20 cellular contexts compared by ENCODE assay signal in genomic region chr14:35387209-35387608, GRCh38. TPM values are rescaled to one million over a fixed set of nuclear protein-coding genes. Genes with fewer than 3 reads are reported as not detected.
DNase-seq lines count a peak whose midpoint lies in the region; ATAC-seq, FAIRE-seq and TF ChIP-seq lines count a peak whose summit lies in the region.
"Had no signal": no experiment of that assay in that cellular context is flagged by ENCODE, and none has a peak within 500 bp of the region (broad histone marks: within the 10 kb centered on the region; RNA-seq: fewer than 3 reads in every experiment).

No MANE protein-coding gene starts in this region.

- no peak for TF ChIP-seq RAD21 in HepG2 (CRISPR knock-in tag; IDR thresholded peaks at IDR 0.05)

- no peak for FAIRE-seq in HepG2 (lab: Jason Lieb, UNC)
- FAIRE-seq: GM12892, H54 had no signal

- H3K9me3 Mint-ChIP-seq in activated CD4-positive, alpha-beta T cell treated with anti-CD3 and anti-CD28 coated beads, Interleukin-2, amount 10 ng/mL, durations not matched to agents 24 days and 14 days, result no peaks in the 10 kb centered on the region
- H3K9me3 Mint-ChIP-seq: activated naive CD8-positive, alpha-beta T cell treated with anti-CD3 and anti-CD28 coated beads for 36 hours; CD4-positive, CD25-positive, alpha-beta regulatory T cell; T-helper 2 cell treated with Interferon-gamma antibody and Interleukin-4, amounts not matched to agents 5 μg/mL and 100 μg/mL, for 36 hours; WTC11 had no signal

- no peaks in the 10 kb centered on the region for H3K4me1 Mint-ChIP-seq in activated CD4-positive, alpha-beta T cell treated with anti-CD3 and anti-CD28 coated beads, Interleukin-2, amount 10 ng/mL, durations not matched to agents 24 days and 14 days
- H3K4me1 Mint-ChIP-seq: activated naive CD8-positive, alpha-beta T cell treated with anti-CD3 and anti-CD28 coated beads for 36 hours; CD4-positive, CD25-positive, alpha-beta regulatory T cell had no signal

- H3K4me2 ChIP-seq in HepG2 (ENCODE audit: low read depth, low read length) (no peak overlapping the region), mesenchymal stem cell (ENCODE audit: low read length, poor library complexity, severe bottlenecking) (no peak overlapping the region)

- H3K23ac ChIP-seq in mesenchymal stem cell (ENCODE audit: low read length in 2 of 2), result no peak overlapping the region

- H3K14ac ChIP-seq in mesenchymal stem cell (ENCODE audit: low read length in 2 of 2), result no peak overlapping the region

- no peaks in the 10 kb centered on the region for H3K79me2 ChIP-seq in HepG2 (ENCODE audit: insufficient read depth, low read length)

- no peak overlapping the region for H2BK15ac ChIP-seq in mesenchymal stem cell (ENCODE audit: low read depth, poor library complexity, severe bottlenecking)

- peak overlapping the region; percentile 51 to 60 for H2BK12ac ChIP-seq in mesenchymal stem cell (ENCODE audit: low read length in 2 of 2)

- no peak overlapping the region for H3K18ac ChIP-seq in mesenchymal stem cell (ENCODE audit: low read depth in 1 of 2, low read length in 2 of 2)

- H2BK5ac ChIP-seq in mesenchymal stem cell (ENCODE audit: low read depth, low read length, poor library complexity, severe bottlenecking), result no peak overlapping the region

- DNase-seq in HepG2 (ENCODE audit: low spot score) (no peak), right lobe of liver (no peak), SK-N-MC (ENCODE audit: low read depth, low spot score) (no peak), mesenchymal stem cell (no peak), activated gamma-delta T cell treated with Interleukin-2 at 50 U/mL for 16 hours (no peak), NCI-H1105 (lab: John Stamatoyannopoulos, UW) (no peak), HPDE6-E6E7 (ENCODE audit: extremely low spot score) (no peak)
- DNase-seq in activated CD4-positive, alpha-beta T cell treated with anti-CD3 and anti-CD28 coated beads, Interleukin-2, amount 10 ng/mL, durations not matched to agents 24 days and 14 days, result no peak
- DNase-seq: activated CD8-positive, alpha-beta memory T cell treated with anti-CD3 and anti-CD28 coated beads for 24 hours; activated naive CD8-positive, alpha-beta T cell treated with anti-CD3 and anti-CD28 coated beads for 36 hours; CD4-positive, CD25-positive, alpha-beta regulatory T cell; cortex of kidney; left colon; NCI-H1694 treated with DMSO at 0.1 percent for 48 hours; SIG-M5; stimulated activated CD4-positive, alpha-beta T cell treated with anti-CD3 and anti-CD28 coated beads, Interleukin-12 subunit alpha, Interleukin-12 subunit beta, amount 100 ng/mL, for 4 hours had no signal

- no peaks in the 10 kb centered on the region for H3K9me3 ChIP-seq in HepG2 (ENCODE audit: low read length)
- no peaks in the 10 kb centered on the region for H3K9me3 ChIP-seq in right lobe of liver
- H3K9me3 ChIP-seq in SK-N-MC (ENCODE audit: low read depth, low read length), result no peaks in the 10 kb centered on the region
- H3K9me3 ChIP-seq in mesenchymal stem cell (ENCODE audit: control insufficient read depth, low read length), result no peaks in the 10 kb centered on the region

- H3K27ac Mint-ChIP-seq in activated CD4-positive, alpha-beta T cell treated with anti-CD3 and anti-CD28 coated beads, Interleukin-2, amount 10 ng/mL, durations not matched to agents 24 days and 14 days, result no peak overlapping the region
- H3K27ac Mint-ChIP-seq: activated naive CD8-positive, alpha-beta T cell treated with anti-CD3 and anti-CD28 coated beads for 36 hours; CD4-positive, CD25-positive, alpha-beta regulatory T cell; T-helper 2 cell treated with Interferon-gamma antibody and Interleukin-4, amounts not matched to agents 5 μg/mL and 100 μg/mL, for 36 hours; WTC11 had no signal

- H3K4me3 Mint-ChIP-seq in activated CD4-positive, alpha-beta T cell treated with anti-CD3 and anti-CD28 coated beads, Interleukin-2, amount 10 ng/mL, durations not matched to agents 24 days and 14 days, result no peak overlapping the region
- H3K4me3 Mint-ChIP-seq: activated naive CD8-positive, alpha-beta T cell treated with anti-CD3 and anti-CD28 coated beads for 36 hours; CD4-positive, CD25-positive, alpha-beta regulatory T cell; T-helper 2 cell treated with Interferon-gamma antibody and Interleukin-4, amounts not matched to agents 5 μg/mL and 100 μg/mL, for 36 hours; WTC11 had no signal

- H3K4me1 ChIP-seq in HepG2 (ENCODE audit: insufficient read depth, low read length), result peaks cover 58% of the 10 kb centered on the region
- H3K4me1 ChIP-seq in right lobe of liver, result peaks cover 0 to 10% (median 3%) of the 10 kb centered on the region in 4 donors
- H3K4me1 ChIP-seq in mesenchymal stem cell (ENCODE audit: control insufficient read depth, insufficient read depth, low read depth, low read length), result peaks cover 36% of the 10 kb centered on the region

- H3K4me3 ChIP-seq in HepG2 (replicated peaks in 1 of 3; ENCODE audit: insufficient read depth in 1 of 3, low read depth in 2 of 3, low read length in 3 of 3) (no peak overlapping the region), right lobe of liver (no peak overlapping the region), SK-N-MC (no peak overlapping the region), mesenchymal stem cell (ENCODE audit: insufficient read depth in 1 of 2, low read depth in 1 of 2, low read length in 2 of 2) (no peak overlapping the region)

- no peaks in the 10 kb centered on the region for H3K79me1 ChIP-seq in mesenchymal stem cell (replicated peaks; ENCODE audit: low read length, poor library complexity, severe bottlenecking)

- H3K36me3 Mint-ChIP-seq in activated CD4-positive, alpha-beta T cell treated with anti-CD3 and anti-CD28 coated beads, Interleukin-2, amount 10 ng/mL, durations not matched to agents 24 days and 14 days (ENCODE audit: low read depth), result no peaks in the 10 kb centered on the region
- H3K36me3 Mint-ChIP-seq: activated naive CD8-positive, alpha-beta T cell treated with anti-CD3 and anti-CD28 coated beads for 36 hours; CD4-positive, CD25-positive, alpha-beta regulatory T cell; WTC11 had no signal

- 92% methylated on average over 7 of the region's 7 CpGs for WGBS in HepG2 (ENCODE audit: low lambda C conversion rate)
- 93% methylated on average over 7 of the region's 7 CpGs for WGBS in right lobe of liver (ENCODE audit: insufficient coverage, low coverage, low lambda C conversion rate, missing lambda C conversion rate)
- WGBS in mesenchymal stem cell, result 98% methylated on average over 6 of the region's 7 CpGs

- no peak overlapping the region for H4K91ac ChIP-seq in mesenchymal stem cell (ENCODE audit: low read length)

- BruUV-seq in HepG2 (replicated peaks; lab: Mats Ljungman, UMichigan), result no TSS peak

- H3K27me3 Mint-ChIP-seq in activated CD4-positive, alpha-beta T cell treated with anti-CD3 and anti-CD28 coated beads, Interleukin-2, amount 10 ng/mL, durations not matched to agents 24 days and 14 days, result peaks cover 3% of the 10 kb centered on the region
- H3K27me3 Mint-ChIP-seq: activated naive CD8-positive, alpha-beta T cell treated with anti-CD3 and anti-CD28 coated beads for 36 hours; CD4-positive, CD25-positive, alpha-beta regulatory T cell had no signal

- TF ChIP-seq CTCF in HepG2 (CRISPR knock-in tag; IDR thresholded peaks at IDR 0.05), result no peak
- TF ChIP-seq CTCF in right lobe of liver (IDR thresholded peaks at IDR 0.05), result no peak

- ATAC-seq in HepG2 (no peak), right lobe of liver (no peak)
- ATAC-seq: left colon, WTC11 had no signal

- H2AK5ac ChIP-seq in mesenchymal stem cell (ENCODE audit: low read length, severe bottlenecking), result peak overlapping the region; percentile 32

- H3K27ac ChIP-seq in HepG2 (ENCODE audit: extremely low read length, insufficient read depth, low read length) (no peak overlapping the region), right lobe of liver (no peak overlapping the region), SK-N-MC (peak overlapping the region; percentile 44; the same call in 1 of the 2 replicates), mesenchymal stem cell (ENCODE audit: low read length, poor library complexity, severe bottlenecking) (no peak overlapping the region)

- no peak overlapping the region for H3K4ac ChIP-seq in mesenchymal stem cell (ENCODE audit: low read depth in 1 of 2, low read length in 2 of 2)

- no peak for TF ChIP-seq POLR2A in HepG2 (IDR thresholded peaks at IDR 0.05; ENCODE audit: insufficient read depth in 1 of 2, low read depth in 2 of 2, low read length in 2 of 2)
- no peak for TF ChIP-seq POLR2A in right lobe of liver (IDR thresholded peaks at IDR 0.05)

- POLR2A ChIA-PET in HepG2 (lab: Yijun Ruan, JAX), result interaction anchor here (0.9 to 12.0 kb wide), 3 partner anchors 13 to 95 kb away, joined by 3 to 211 read pairs (median 3); partner anchors contain the start of genes NFKBIA and PSMA6

- H4K8ac ChIP-seq in mesenchymal stem cell (ENCODE audit: low read length), result no peak overlapping the region

- H4K20me1 ChIP-seq in HepG2 (ENCODE audit: insufficient read depth, low read length), result no peaks in the 10 kb centered on the region

- H2AFZ ChIP-seq in HepG2 (ENCODE audit: low read length), result no peak overlapping the region
- no peak overlapping the region for H2AFZ ChIP-seq in mesenchymal stem cell (ENCODE audit: low read depth, low read length)

- no peak overlapping the region for H2BK120ac ChIP-seq in mesenchymal stem cell (ENCODE audit: low read depth, low read length)

- CTCF ChIA-PET in HepG2 (lab: Yijun Ruan, JAX; ENCODE audit: low intra/inter-chr PET ratio, low total read pairs), result no interaction called here

- TF ChIP-seq EP300 in HepG2 (IDR thresholded peaks at IDR 0.05; ENCODE audit: low read depth in 2 of 2, low read length in 2 of 2) (no peak), HepG2 (CRISPR knock-in tag; IDR thresholded peaks at IDR 0.05; ENCODE audit: borderline replicate concordance) (no peak)

- intact Hi-C loops in HepG2 (cut with micrococcal nuclease; ENCODE audit: unreplicated experiment), result loop anchor here (5.0 kb wide), 1 partner anchor 95 kb away; the partner anchor contains the start of gene PSMA6
- intact Hi-C loops in right lobe of liver (cut with DNase I), result no loop called here
- intact Hi-C loops in activated CD4-positive, alpha-beta T cell treated with anti-CD3 and anti-CD28 coated beads, Interleukin-2, amount 10 ng/mL, durations not matched to agents 24 days and 14 days (cut with micrococcal nuclease), result no loop called here

- no peak overlapping the region for H3K9ac ChIP-seq in HepG2 (ENCODE audit: insufficient read depth, low read depth, low read length)
- H3K9ac ChIP-seq in SK-N-MC (ENCODE audit: insufficient read length), result no peak overlapping the region
- H3K9ac ChIP-seq in mesenchymal stem cell (ENCODE audit: low read length), result no peak overlapping the region

- H3K36me3 ChIP-seq in HepG2 (replicated peaks in 1 of 2; ENCODE audit: control insufficient read depth in 1 of 2, insufficient read depth in 2 of 2, low read length in 2 of 2) (no peaks in the 10 kb centered on the region), right lobe of liver (no peaks in the 10 kb centered on the region), SK-N-MC (ENCODE audit: insufficient read depth, low read length) (no peaks in the 10 kb centered on the region), mesenchymal stem cell (ENCODE audit: control insufficient read depth in 1 of 2, insufficient read depth in 2 of 2, low read depth in 1 of 2, low read length in 2 of 2) (no peaks in the 10 kb centered on the region)

- in situ Hi-C loops in HepG2 (cut with HindIII; ENCODE audit: extremely low pct_ligation_motif_present, low pct_unique_long_range_greater_than_20kb), result no loop called here

- H3K27me3 ChIP-seq in HepG2 (ENCODE audit: control insufficient read depth in 1 of 2, insufficient read depth in 2 of 2, low read length in 2 of 2) (no peaks in the 10 kb centered on the region; a peak in 1 of 5 replicates), right lobe of liver (no peaks in the 10 kb centered on the region), mesenchymal stem cell (ENCODE audit: control insufficient read depth in 1 of 2, insufficient read depth in 1 of 2, low read length in 2 of 2) (no peaks in the 10 kb centered on the region)

RNA-seq across cellular contexts. Expression of gene NFKBIA, which starts 17.3 kb away (rescaled TPM):
- total RNA-seq in HepG2 (2016; rRNA removed; fragmentation: Illumina TruSeq; extraction: Trizol), result 232 and 319 TPM in 2 replicates
- 103 and 116 TPM in 2 replicates for total RNA-seq in HepG2 (2016; cell fraction: cytosol; rRNA removed; fragmentation: Illumina TruSeq; extraction: Trizol; ENCODE audit: low read depth)
- 208 and 321 TPM in 2 replicates for total RNA-seq in HepG2 (2016; cell fraction: insoluble cytoplasmic fraction; rRNA removed; fragmentation: Illumina TruSeq; extraction: Trizol)
- 196 and 209 TPM in 2 replicates for total RNA-seq in HepG2 (2016; cell fraction: membrane; rRNA removed; fragmentation: Illumina TruSeq; extraction: Trizol)
- total RNA-seq in HepG2 (2016; cell fraction: nucleus; rRNA removed; fragmentation: Illumina TruSeq; extraction: Trizol), result 367 and 382 TPM in 2 replicates
- 173 and 197 TPM in 2 replicates for polyA plus RNA-seq in HepG2 (2011; rRNA removed)
- polyA plus RNA-seq in HepG2 (2011; cell fraction: cytosol; rRNA removed), result 81.6 and 128 TPM in 2 replicates
- 363 and 589 TPM in 2 replicates for polyA plus RNA-seq in HepG2 (2011; cell fraction: nucleus; rRNA removed)
- 58.7 and 87.8 TPM in 2 replicates for polyA plus RNA-seq in HepG2 (2012)
- 21.2 and 21.7 TPM in 2 replicates for polyA plus RNA-seq in HepG2 (2016; cell fraction: cytosol; fragmentation: Illumina TruSeq; extraction: Trizol; ENCODE audit: low read depth)
- 160 and 187 TPM in 2 replicates for polyA plus RNA-seq in HepG2 (2016; cell fraction: insoluble cytoplasmic fraction; fragmentation: Illumina TruSeq; extraction: Trizol; ENCODE audit: low read depth)
- polyA plus RNA-seq in HepG2 (2016; cell fraction: membrane; fragmentation: Illumina TruSeq; extraction: Trizol; ENCODE audit: low read depth), result 41.5 and 42.6 TPM in 2 replicates
- polyA plus RNA-seq in HepG2 (2016; cell fraction: nucleus; fragmentation: Illumina TruSeq; extraction: Trizol; ENCODE audit: insufficient read depth, low read depth), result 546 and 548 TPM in 2 replicates
- polyA minus RNA-seq in HepG2 (2011; rRNA and poly(A)+ RNA removed; ENCODE audit: low replicate concordance), result 421 and 666 TPM in 2 replicates
- 80.5 and 103 TPM in 2 replicates for polyA minus RNA-seq in HepG2 (2011; cell fraction: cytosol; rRNA and poly(A)+ RNA removed)
- polyA minus RNA-seq in HepG2 (2011; cell fraction: nucleus; rRNA and poly(A)+ RNA removed), result 421 and 559 TPM in 2 replicates
- 100 to 1,000 TPM in 3 of 6 experiments, 10 to 100 TPM in 3; 84.8 to 140 (median 106) TPM for total RNA-seq in right lobe of liver
- polyA plus RNA-seq in mesenchymal stem cell (2013, experiment 1 of 2), result 80.0 TPM
- polyA plus RNA-seq in mesenchymal stem cell (2013, experiment 2 of 2), result 75.3 TPM
- 506 and 534 TPM in 2 replicates for total RNA-seq in activated CD4-positive, alpha-beta T cell treated with anti-CD3 and anti-CD28 coated beads, Interleukin-2, amount 10 ng/mL, durations not matched to agents 24 days and 14 days
